In genomic region chr19:2329528-2329927, GRCh38 we compare ENCODE assay signal across 8 cellular contexts. TPM values are rescaled to one million over a fixed set of nuclear protein-coding genes. Genes with fewer than 3 reads are reported as not detected.
DNase-seq lines count a peak whose midpoint lies in the region; ATAC-seq and TF ChIP-seq lines count a peak whose summit lies in the region.

No MANE protein-coding gene starts in this region.

- H3K27me3 ChIP-seq in OCI-LY3 (ENCODE audit: low read depth, low read length): no peaks in the 10 kb centered on the region

- peak overlapping the region; percentile 82 for H3K4me2 ChIP-seq in OCI-LY3 (ENCODE audit: low read length)

- H3K9ac ChIP-seq in OCI-LY3 (ENCODE audit: low read length): peak overlapping the region; percentile 88

- H2AFZ ChIP-seq in OCI-LY3 (ENCODE audit: low read depth, low read length): no peak overlapping the region

- peaks cover 96% of the 10 kb centered on the region for H3K79me2 ChIP-seq in OCI-LY3 (ENCODE audit: low read length)

- H3K4me3 ChIP-seq in GM08714 (ENCODE audit: low read length) (peak overlapping the region; percentile 82; the same call in 1 of the 2 replicates), OCI-LY3 (ENCODE audit: low read length) (peak overlapping the region; percentile 90), epithelial cell of proximal tubule (ENCODE audit: low read depth, low read length) (peak overlapping the region; percentile 98)

- no peak for ATAC-seq in GM18858 (IDR thresholded peaks at IDR 0.05; ENCODE audit: unreplicated experiment)

- peaks cover 19% of the 10 kb centered on the region for H4K20me1 ChIP-seq in OCI-LY3 (ENCODE audit: insufficient read depth, low read length)

- TF ChIP-seq CTCF in OCI-LY3 (IDR thresholded peaks at IDR 0.05; ENCODE audit: low read depth, low read length): no peak
- no peak for TF ChIP-seq CTCF in epithelial cell of proximal tubule (conservative IDR thresholded peaks at IDR 0.05; ENCODE audit: low read depth, low read length)

- H3K4me1 ChIP-seq in OCI-LY3 (ENCODE audit: low read length): peaks cover 32% of the 10 kb centered on the region

- no peaks in the 10 kb centered on the region for H3K9me3 ChIP-seq in OCI-LY3 (ENCODE audit: insufficient read depth, low read length)

- no peak overlapping the region for H3K27ac ChIP-seq in OCI-LY3 (ENCODE audit: low read length)

- peaks cover 20% of the 10 kb centered on the region for H3K36me3 ChIP-seq in OCI-LY3 (replicated peaks; ENCODE audit: low read depth, low read length)

- DNase-seq in epithelial cell of proximal tubule (ENCODE audit: low read depth) (no peak), retina (peak; percentile 73)
- no peak for DNase-seq in activated CD4-positive, CD25-positive, alpha-beta regulatory T cell treated with anti-CD3 and anti-CD28 coated beads, Interleukin-2, amount 50 U/mL, for 72 hours
- DNase-seq in activated CD8-positive, alpha-beta memory T cell treated with anti-CD3 and anti-CD28 coated beads, Interleukin-2, amount 50 U/mL, for 4 hours: no peak
- DNase-seq in activated CD4-positive, CD25-positive, alpha-beta regulatory T cell (lab: John Stamatoyannopoulos, UW): no peak

RNA-seq across cellular contexts. Expression of gene SPPL2B, which starts 1.0 kb away (rescaled TPM):
- total RNA-seq in epithelial cell of proximal tubule: 25.8 and 30.6 TPM in 2 replicates

RNA-seq across cellular contexts. Expression of gene LSM7, which starts 1.1 kb away (rescaled TPM):
- 352 and 409 TPM in 2 replicates for total RNA-seq in epithelial cell of proximal tubule

RNA-seq across cellular contexts. Expression of gene LINGO3, which starts 21.6 kb away (rescaled TPM):
- not detected in 2 replicates for total RNA-seq in epithelial cell of proximal tubule

RNA-seq across cellular contexts. Expression of gene TMPRSS9, which starts 30.5 kb away (rescaled TPM):
- total RNA-seq in epithelial cell of proximal tubule: not detected in 2 replicates

RNA-seq across cellular contexts. Expression of gene PEAK3, which starts 47.6 kb away (rescaled TPM):
- total RNA-seq in epithelial cell of proximal tubule: not detected in 2 replicates
